Comparison of ENCODE assay signal across 21 cellular contexts in the genomic region with DNA sequence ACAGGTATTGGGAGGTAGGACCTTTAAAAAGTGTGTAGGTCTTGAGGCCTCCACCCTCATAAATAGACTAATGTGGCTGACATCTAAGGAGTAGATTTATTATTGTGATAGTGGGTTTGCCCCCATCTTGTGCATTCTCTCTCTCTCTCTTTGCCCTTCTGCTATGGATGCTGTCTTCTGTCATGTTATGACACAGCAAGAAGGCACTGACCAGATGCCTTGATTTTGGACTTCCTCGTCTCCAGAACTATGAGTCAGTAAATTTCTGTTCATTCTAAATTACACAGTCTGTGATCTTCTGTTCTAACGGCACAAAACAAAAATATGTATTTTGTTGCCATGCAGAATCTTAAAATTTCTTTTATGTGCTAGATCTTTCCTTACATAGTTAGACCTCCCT.
DNase-seq lines count a peak whose midpoint lies in the region; ATAC-seq and TF ChIP-seq lines count a peak whose summit lies in the region.
"Had no signal": no experiment of that assay in that cellular context is flagged by ENCODE, and none has a peak within 500 bp of the region (broad histone marks: within the 10 kb centered on the region; RNA-seq: fewer than 3 reads in every experiment).

No MANE protein-coding gene starts in this region.

- no peak overlapping the region for H3K4me3 ChIP-seq in cardiac fibroblast (replicated peaks in 1 of 2; ENCODE audit: low read depth in 2 of 2, low read length in 2 of 2)
- H3K4me3 ChIP-seq: right lobe of liver, tibial artery had no signal

- DNase-seq in ELR (ENCODE audit: low read depth) (peak; percentile 33), RPMI7951 (ENCODE audit: low read depth) (peak; percentile 1), cardiac fibroblast (ENCODE audit: low read depth in 2 of 2) (peak; percentile 10 to 56), kidney tubule cell (ENCODE audit: low spot score) (peak; percentile 43), middle frontal gyrus (ENCODE audit: extremely low spot score, low spot score) (no peak)
- DNase-seq in activated naive CD4-positive, alpha-beta T cell treated with Interleukin-2 at 50 U/mL for 16 hours, result no peak
- DNase-seq: activated effector memory CD4-positive, alpha-beta T cell treated with anti-CD3 and anti-CD28 coated beads, Interleukin-2, amount 50 U/mL, for 16 hours; amniotic stem cell; CD8-positive, alpha-beta T cell; cerebellar nuclear complex; DMS79 treated with DMSO at 0.1 percent for 48 hours; effector memory CD8-positive, alpha-beta T cell; hippocampal formation; natural killer cell; NCI-H146; NCI-H69; right lobe of liver; tibial artery had no signal

- ATAC-seq in GM18861 (IDR thresholded peaks at IDR 0.05; ENCODE audit: unreplicated experiment) (no peak), GM19395 (IDR thresholded peaks at IDR 0.05; ENCODE audit: unreplicated experiment) (no peak)
- ATAC-seq: CD8-positive, alpha-beta T cell; effector memory CD8-positive, alpha-beta T cell; natural killer cell; stimulated activated memory B cell treated with anti-CD40 and anti-IgM and Interleukin-4, amounts not matched to agents 10 μg/mL and 1 μg/mL and 100 μg/mL, for 72 hours had no signal

- no peak for TF ChIP-seq CTCF in cardiac fibroblast (IDR thresholded peaks at IDR 0.05; ENCODE audit: low read depth, low read length)

Comparison
In these comparisons a context has a peak if more than half of its experiments do, and no peak if none do; other contexts are left out.
1. DNase-seq: peak in ELR (single experiment), RPMI7951 (single experiment), cardiac fibroblast (2 of 2) and kidney tubule cell (single experiment); none in activated naive CD4-positive, alpha-beta T cell treated with Interleukin-2 at 50 U/mL for 16 hours (single experiment) and middle frontal gyrus (single experiment).